Comparison of ENCODE assay signal across 8 cellular contexts in the genomic region with DNA sequence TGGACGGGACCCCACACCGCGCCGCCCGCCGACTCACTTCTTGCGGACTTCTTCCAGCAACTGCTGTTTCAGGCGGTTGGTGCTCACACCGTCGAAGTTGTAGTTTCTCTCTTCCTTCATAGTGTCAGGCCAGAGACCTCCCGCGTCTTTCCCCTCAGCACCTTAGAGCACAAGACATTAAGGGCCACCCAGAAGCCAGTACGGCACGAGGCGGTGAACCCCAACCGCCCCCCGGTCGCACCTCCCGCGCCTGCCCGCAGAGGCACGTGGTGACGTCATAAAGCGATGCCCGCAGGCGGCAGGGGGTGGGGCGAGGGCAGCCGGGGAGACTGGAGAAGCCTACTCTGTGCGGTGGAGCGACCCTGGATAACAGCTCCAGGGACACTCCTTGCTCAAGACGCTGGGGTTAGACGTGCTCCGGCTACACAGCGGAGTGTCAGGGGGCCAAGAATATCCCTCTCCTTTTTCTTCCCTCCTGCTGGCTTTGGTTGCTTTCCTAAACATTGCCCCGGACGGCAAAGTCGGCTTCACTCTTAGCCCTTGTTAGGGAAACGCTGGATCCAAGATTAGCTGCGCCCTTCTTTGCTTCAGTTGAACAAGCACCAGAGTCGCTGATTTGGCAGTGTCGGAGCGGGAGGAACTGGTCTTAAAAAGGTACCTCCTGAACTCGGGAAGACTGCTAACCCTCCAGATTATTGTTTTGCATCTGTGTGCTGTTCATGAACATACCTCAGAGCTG. TPM values are rescaled to one million over a fixed set of nuclear protein-coding genes. Genes with fewer than 3 reads are reported as not detected.
A peak's percentile ranks its signal among the peaks of the same experiment; 100 is the strongest.
DNase-seq lines count a peak whose midpoint lies in the region; ATAC-seq and TF ChIP-seq lines count a peak whose summit lies in the region.

A gene (minus strand): TSS at position 215 of the 739 bp plus-strand sequence. CDS start 95 bp downstream, at position 120.

- TF ChIP-seq CTCF in foreskin keratinocyte (conservative IDR thresholded peaks at IDR 0.05) (no peak), neural crest cell (conservative IDR thresholded peaks at IDR 0.05) (no peak), stomach (IDR thresholded peaks at IDR 0.05) (no peak)

- H3K27me3 ChIP-seq in SJCRH30 (no peaks in the 10 kb centered on the region), foreskin keratinocyte (no peaks in the 10 kb centered on the region), stomach (no peaks in the 10 kb centered on the region)

- H3K9me3 ChIP-seq in SJCRH30 (replicated peaks) (no peaks in the 10 kb centered on the region), stomach (no peaks in the 10 kb centered on the region)

- peak within 1 kb of the TSS; percentile 43 for H3K27ac Mint-ChIP-seq in neural crest cell (ENCODE audit: unreplicated experiment)

- intact Hi-C loops in stomach (cut with DNase I; ENCODE audit: low total_unique reads) = no loop called here

- peak; percentile 90 for DNase-seq in SJCRH30
- peak; percentile 9 for DNase-seq in activated gamma-delta T cell treated with anti-CD3 and anti-CD28 coated beads, Interleukin-2, amount 50 U/mL, for 16 hours (ENCODE audit: low read depth)
- peak in 1 of 2 donors; percentile 36 for DNase-seq in foreskin keratinocyte
- DNase-seq in neural crest cell (ENCODE audit: low read depth, low spot score) = peak; percentile 49
- DNase-seq in stomach = peak; percentile 77
- DNase-seq in HT-29 (ENCODE audit: low spot score) = no peak

- H3K4me3 ChIP-seq in SJCRH30 (peak within 1 kb of the TSS; percentile 90), stomach (peak within 1 kb of the TSS; percentile 58 to 71 (median 63))

- H3K4me1 ChIP-seq in SJCRH30 (no peaks in the 10 kb centered on the region), foreskin keratinocyte (no peaks in the 10 kb centered on the region), stomach (peaks cover 0 to 21% (median 12%) of the 10 kb centered on the region in 4 donors)

- 0 out of 2 replicates have a peak, but pooled peaks cover 9% of the 10 kb centered on the region for H3K36me3 ChIP-seq in SJCRH30
- no peaks in the 10 kb centered on the region for H3K36me3 ChIP-seq in stomach

- H3K9me3 Mint-ChIP-seq in neural crest cell = peaks cover 9% of the 10 kb centered on the region

- peaks cover 22% of the 10 kb centered on the region for H3K36me3 Mint-ChIP-seq in neural crest cell (ENCODE audit: low read depth)

- H3K27me3 Mint-ChIP-seq in neural crest cell (ENCODE audit: low read depth) = peaks cover 74% of the 10 kb centered on the region

- TF ChIP-seq POLR2A in stomach (IDR thresholded peaks at IDR 0.05) = no peak

- H3K27ac ChIP-seq in SJCRH30 = peak within 1 kb of the TSS; percentile 88
- no peak within 1 kb of the TSS for H3K27ac ChIP-seq in foreskin keratinocyte
- H3K27ac ChIP-seq in stomach = peak within 1 kb of the TSS; percentile 23 to 85 (median 72)

- peaks cover 16% of the 10 kb centered on the region for H3K4me1 Mint-ChIP-seq in neural crest cell

- 1 to 3% (median 2%) methylated on average over 23 to 43 of the region's 43 CpGs for WGBS in stomach, 5 donors

- H3K4me3 Mint-ChIP-seq in neural crest cell = peak within 1 kb of the TSS; percentile 86

- ATAC-seq in GM18517 (IDR thresholded peaks at IDR 0.05; ENCODE audit: unreplicated experiment) (peak; percentile 49), HG03378 (IDR thresholded peaks at IDR 0.05; ENCODE audit: unreplicated experiment) (peak; percentile 52), foreskin keratinocyte (peak; percentile 86)

- no peak for TF ChIP-seq EP300 in stomach (IDR thresholded peaks at IDR 0.05)

RNA-seq across cellular contexts. Expression of the gene that starts here (rescaled TPM):
- total RNA-seq in SJCRH30 (2014; rRNA removed; shearing (Covaris generic)) = 5.6 and 8.5 TPM in 2 replicates
- 0.17 and 0.25 TPM in 2 replicates for total RNA-seq in foreskin keratinocyte
- polyA plus RNA-seq in foreskin keratinocyte = 0.11 and 0.19 TPM in 2 replicates
- total RNA-seq in neural crest cell = 1.7 and 3.5 TPM in 2 replicates
- 1 to 10 TPM in 3 of 5 donors, not detected in 2; 1.8 to 3.3 (median 2.0) TPM for total RNA-seq in stomach
- polyA plus RNA-seq in stomach = under 1 TPM in 2 of 3 donors, not detected in 1; 0.43 to 0.44 TPM
- not detected in 2 replicates for total RNA-seq in HT-29 (2014; rRNA removed; shearing (Covaris generic))

Comparison
In these comparisons a context has a peak if more than half of its experiments do, and no peak if none do; other contexts are left out.
1. Peak in ATAC-seq in foreskin keratinocyte; RNA of the gene not detected or under 1 TPM.